ENCODE assay signal across 23 cellular contexts in the genomic region with DNA sequence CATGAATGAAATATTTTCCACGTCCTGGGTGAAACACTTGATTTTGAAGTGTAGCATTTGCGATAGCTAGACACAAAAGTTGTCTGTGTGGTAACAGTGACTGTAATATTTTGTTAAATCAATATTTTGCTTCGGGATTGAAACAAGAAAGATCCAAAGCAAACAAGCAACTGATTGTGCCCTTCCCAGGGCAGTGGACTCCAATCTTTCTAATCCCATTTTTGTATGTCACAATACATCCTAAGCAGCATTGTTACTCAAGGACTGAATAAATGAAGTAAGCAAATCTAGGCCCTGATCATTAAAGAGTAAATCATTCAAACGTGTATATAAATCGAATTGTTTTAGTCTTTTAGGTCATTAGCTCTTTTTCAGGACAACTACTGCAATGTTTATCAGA. TPM values are rescaled to one million over a fixed set of nuclear protein-coding genes. Genes with fewer than 3 reads are reported as not detected.
DNase-seq lines count a peak whose midpoint lies in the region; ATAC-seq, FAIRE-seq and TF ChIP-seq lines count a peak whose summit lies in the region.
"Had no signal": no experiment of that assay in that cellular context is flagged by ENCODE, and none has a peak within 500 bp of the region (broad histone marks: within the 10 kb centered on the region; RNA-seq: fewer than 3 reads in every experiment).

No MANE protein-coding gene starts in this region.

- peaks cover 39% of the 10 kb centered on the region for H3K4me1 Mint-ChIP-seq in T-helper 2 cell treated with Interferon-gamma antibody and Interleukin-4, amounts not matched to agents 5 μg/mL and 100 μg/mL, for 36 hours (ENCODE audit: low read depth)
- peaks cover 39% of the 10 kb centered on the region for H3K4me1 Mint-ChIP-seq in activated naive CD8-positive, alpha-beta T cell treated with anti-CD3 and anti-CD28 coated beads, Interleukin-2, amount 50 U/mL, for 24 hours

- H3K4me3 ChIP-seq in A549 (no peak overlapping the region), dorsolateral prefrontal cortex (peak overlapping the region in 15 of 59 donors; percentile 1 to 72 (median 54))
- H3K4me3 ChIP-seq: BLaER1 treated with 17β-estradiol and CSF1 and Interleukin-3, amounts not matched to agents 10 nM and 100 nM had no signal

- no peak overlapping the region for H3K27ac ChIP-seq in A549
- H3K27ac ChIP-seq in dorsolateral prefrontal cortex, result peak overlapping the region in 2 of 59 donors; percentile 7 to 32
- H3K27ac ChIP-seq: BLaER1 treated with 17β-estradiol and CSF1 and Interleukin-3, amounts not matched to agents 10 nM and 100 nM; WERI-Rb-1 had no signal

- H3K4me2 ChIP-seq in A549, result no peak overlapping the region
- H3K4me2 ChIP-seq: BLaER1 treated with 17β-estradiol and CSF1 and Interleukin-3, amounts not matched to agents 10 nM and 100 nM had no signal

- FAIRE-seq in A549 (lab: Jason Lieb, UNC), result peak; percentile 65
- FAIRE-seq: GM12892, keratinocyte had no signal

- ATAC-seq in A549, result no peak
- ATAC-seq in activated naive CD8-positive, alpha-beta T cell treated with anti-CD3 and anti-CD28 coated beads, Interleukin-2, amount 50 U/mL, for 24 hours, result no peak
- ATAC-seq in GM19324 (IDR thresholded peaks at IDR 0.05; ENCODE audit: low FRiP score, unreplicated experiment), result no peak

- POLR2A ChIA-PET in A549 (lab: Yijun Ruan, JAX), result no interaction called here

- intact Hi-C loops in dorsolateral prefrontal cortex (cut with DNase I), result no loop called here

- H3K27me3 Mint-ChIP-seq in T-helper 2 cell treated with Interferon-gamma antibody and Interleukin-4, amounts not matched to agents 5 μg/mL and 100 μg/mL, for 36 hours (ENCODE audit: low read depth), result no peaks in the 10 kb centered on the region
- H3K27me3 Mint-ChIP-seq in activated naive CD8-positive, alpha-beta T cell treated with anti-CD3 and anti-CD28 coated beads, Interleukin-2, amount 50 U/mL, for 24 hours, result no peaks in the 10 kb centered on the region

- peak overlapping the region; percentile 76 for H3K27ac Mint-ChIP-seq in T-helper 2 cell treated with Interferon-gamma antibody and Interleukin-4, amounts not matched to agents 5 μg/mL and 100 μg/mL, for 36 hours
- H3K27ac Mint-ChIP-seq in activated naive CD8-positive, alpha-beta T cell treated with anti-CD3 and anti-CD28 coated beads, Interleukin-2, amount 50 U/mL, for 24 hours, result no peak overlapping the region

- no peak for TF ChIP-seq CTCF in A549 (IDR thresholded peaks at IDR 0.05)
- no peak for TF ChIP-seq CTCF in dorsolateral prefrontal cortex (IDR thresholded peaks at IDR 0.05 in 54 of 56, conservative IDR thresholded peaks at IDR 0.05 in 2 of 56; ENCODE audit: low read depth in 1 of 56, partially characterized antibody in 56 of 56)

- WGBS in A549 (ENCODE audit: missing lambda C conversion rate), result 19% methylated on average over 5 of the region's 5 CpGs

- TF ChIP-seq RAD21 in A549 (conservative IDR thresholded peaks at IDR 0.05 in 1 of 2, IDR thresholded peaks at IDR 0.05 in 1 of 2), result no peak

- no peak for DNase-seq in T-helper 2 cell treated with Interferon-gamma antibody and Interleukin-4, amounts not matched to agents 5 μg/mL and 100 μg/mL, for 36 hours (ENCODE audit: low spot score)
- DNase-seq in T-helper 2 cell (no peak), A549 (ENCODE audit: low read depth in 1 of 2, low spot score in 1 of 2) (no peak), OCI-M1 (lab: John Stamatoyannopoulos, UW) (peak; percentile 1), SIG-M5 (lab: John Stamatoyannopoulos, UW) (no peak), dorsolateral prefrontal cortex (no peak)
- no peak for DNase-seq in activated naive CD8-positive, alpha-beta T cell treated with anti-CD3 and anti-CD28 coated beads, Interleukin-2, amount 50 U/mL, for 24 hours
- DNase-seq: amygdala; cerebellar nuclear complex; DMS153; hippocampal formation; mesendoderm; NCI-H1105; NCI-H69; stimulated activated CD4-positive, alpha-beta T cell treated with anti-CD3 and anti-CD28 coated beads, Interleukin-12 subunit alpha, Interleukin-12 subunit beta, amount 100 ng/mL, for 4 hours; stimulated activated naive CD4-positive, alpha-beta T cell; WERI-Rb-1 had no signal

- TF ChIP-seq EP300 in A549 (IDR thresholded peaks at IDR 0.05), result no peak

- no peaks in the 10 kb centered on the region for H3K4me1 ChIP-seq in A549
- H3K4me1 ChIP-seq: BLaER1 treated with 17β-estradiol and CSF1 and Interleukin-3, amounts not matched to agents 10 nM and 100 nM had no signal

- TF ChIP-seq POLR2A in A549 (IDR thresholded peaks at IDR 0.05; ENCODE audit: low read length), result no peak

- CTCF ChIA-PET in A549 (lab: Yijun Ruan, JAX), result no interaction called here

- H3K9me3 Mint-ChIP-seq in T-helper 2 cell treated with Interferon-gamma antibody and Interleukin-4, amounts not matched to agents 5 μg/mL and 100 μg/mL, for 36 hours, result no peaks in the 10 kb centered on the region
- no peaks in the 10 kb centered on the region for H3K9me3 Mint-ChIP-seq in activated naive CD8-positive, alpha-beta T cell treated with anti-CD3 and anti-CD28 coated beads, Interleukin-2, amount 50 U/mL, for 24 hours

- peaks cover 0 to 78% (median 8%) of the 10 kb centered on the region in 45 donors for H3K27me3 ChIP-seq in dorsolateral prefrontal cortex

- no peaks in the 10 kb centered on the region for H3K9me3 ChIP-seq in A549

- peaks cover 36% of the 10 kb centered on the region for H3K36me3 Mint-ChIP-seq in T-helper 2 cell treated with Interferon-gamma antibody and Interleukin-4, amounts not matched to agents 5 μg/mL and 100 μg/mL, for 36 hours (ENCODE audit: low read depth)
- H3K36me3 Mint-ChIP-seq in activated naive CD8-positive, alpha-beta T cell treated with anti-CD3 and anti-CD28 coated beads, Interleukin-2, amount 50 U/mL, for 24 hours (ENCODE audit: low read depth), result peaks cover 26% of the 10 kb centered on the region

- peak overlapping the region; percentile 83 for H3K4me3 Mint-ChIP-seq in T-helper 2 cell treated with Interferon-gamma antibody and Interleukin-4, amounts not matched to agents 5 μg/mL and 100 μg/mL, for 36 hours
- peak overlapping the region; percentile 68 for H3K4me3 Mint-ChIP-seq in activated naive CD8-positive, alpha-beta T cell treated with anti-CD3 and anti-CD28 coated beads, Interleukin-2, amount 50 U/mL, for 24 hours
- H3K4me3 Mint-ChIP-seq: neural crest cell had no signal

TF ChIP-seq in A549, 52 proteins besides CTCF, POLR2A, EP300 and RAD21 (continues in another document):
- TF ChIP-seq, protein P1, sequence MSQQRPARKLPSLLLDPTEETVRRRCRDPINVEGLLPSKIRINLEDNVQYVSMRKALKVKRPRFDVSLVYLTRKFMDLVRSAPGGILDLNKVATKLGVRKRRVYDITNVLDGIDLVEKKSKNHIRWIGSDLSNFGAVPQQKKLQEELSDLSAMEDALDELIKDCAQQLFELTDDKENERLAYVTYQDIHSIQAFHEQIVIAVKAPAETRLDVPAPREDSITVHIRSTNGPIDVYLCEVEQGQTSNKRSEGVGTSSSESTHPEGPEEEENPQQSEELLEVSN (IDR thresholded peaks at IDR 0.05; ENCODE audit: borderline replicate concordance, low read depth), result no peak
- TF ChIP-seq POLR2AphosphoS2 (conservative IDR thresholded peaks at IDR 0.05; ENCODE audit: low read length) (no peak), RNF2 (IDR thresholded peaks at IDR 0.05; ENCODE audit: borderline replicate concordance, low read depth) (no peak), HOXB13 (CRISPR knock-in tag; IDR thresholded peaks at IDR 0.05; ENCODE audit: low read depth) (no peak), NFE2L2 (conservative IDR thresholded peaks at IDR 0.05; ENCODE audit: low read length) (no peak), RFX5 (IDR thresholded peaks at IDR 0.05) (no peak), ZNF302 (CRISPR knock-in tag; IDR thresholded peaks at IDR 0.05) (no peak), GATA3 (IDR thresholded peaks at IDR 0.05; ENCODE audit: borderline replicate concordance) (no peak), CBX2 (IDR thresholded peaks at IDR 0.05; ENCODE audit: borderline replicate concordance, low read depth) (no peak), ZC3H11A (IDR thresholded peaks at IDR 0.05) (no peak), HOXB5 (CRISPR knock-in tag; IDR thresholded peaks at IDR 0.05) (no peak), EHF (CRISPR knock-in tag; IDR thresholded peaks at IDR 0.05) (no peak), RARB (CRISPR knock-in tag; IDR thresholded peaks at IDR 0.05) (no peak), SREBF2 (IDR thresholded peaks at IDR 0.05) (no peak), FOSL2 (IDR thresholded peaks at IDR 0.05) (no peak), FOSL2 (CRISPR knock-in tag; IDR thresholded peaks at IDR 0.05) (no peak), NR3C1 (IDR thresholded peaks at IDR 0.05) (no peak), RCOR1 (IDR thresholded peaks at IDR 0.05; ENCODE audit: low read depth, low read length) (no peak)
- TF ChIP-seq, protein P2, sequence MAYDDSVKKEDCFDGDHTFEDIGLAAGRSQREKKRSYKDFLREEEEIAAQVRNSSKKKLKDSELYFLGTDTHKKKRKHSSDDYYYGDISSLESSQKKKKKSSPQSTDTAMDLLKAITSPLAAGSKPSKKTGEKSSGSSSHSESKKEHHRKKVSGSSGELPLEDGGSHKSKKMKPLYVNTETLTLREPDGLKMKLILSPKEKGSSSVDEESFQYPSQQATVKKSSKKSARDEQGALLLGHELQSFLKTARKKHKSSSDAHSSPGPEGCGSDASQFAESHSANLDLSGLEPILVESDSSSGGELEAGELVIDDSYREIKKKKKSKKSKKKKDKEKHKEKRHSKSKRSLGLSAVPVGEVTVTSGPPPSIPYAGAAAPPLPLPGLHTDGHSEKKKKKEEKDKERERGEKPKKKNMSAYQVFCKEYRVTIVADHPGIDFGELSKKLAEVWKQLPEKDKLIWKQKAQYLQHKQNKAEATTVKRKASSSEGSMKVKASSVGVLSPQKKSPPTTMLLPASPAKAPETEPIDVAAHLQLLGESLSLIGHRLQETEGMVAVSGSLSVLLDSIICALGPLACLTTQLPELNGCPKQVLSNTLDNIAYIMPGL (CRISPR knock-in tag; IDR thresholded peaks at IDR 0.05; ENCODE audit: borderline replicate concordance), result no peak

RNA-seq across cellular contexts. Expression of a gene that starts 2.8 kb away (rescaled TPM):
- polyA plus RNA-seq in A549 (2011; rRNA removed) (0.50 and 0.68 TPM in 2 replicates), A549 (2017; fragmentation: RNase III; extraction: RNeasy Plus Mini Kit Qiagen cat#74134 plus additional on column Dnase treatment) (0.11 to 0.13 TPM in 2 of 3 replicates, not detected in the other)
- polyA plus RNA-seq in A549 (2012; cell fraction: cytosol; rRNA removed), result 0.06 and 0.13 TPM in 2 replicates
- 0.05 TPM in 1 of 2 replicates, not detected in the other for polyA plus RNA-seq in A549 (2012; cell fraction: nucleus; rRNA removed)
- 0.15 and 0.45 TPM in 2 replicates for polyA minus RNA-seq in A549 (2011; rRNA and poly(A)+ RNA removed)
- total RNA-seq in dorsolateral prefrontal cortex, result 100 to 1,000 TPM in 38 of 120 experiments, 10 to 100 TPM in 82; 35.2 to 184 (median 87.7) TPM
- total RNA-seq: A172 had no signal
